In the genomic region with DNA sequence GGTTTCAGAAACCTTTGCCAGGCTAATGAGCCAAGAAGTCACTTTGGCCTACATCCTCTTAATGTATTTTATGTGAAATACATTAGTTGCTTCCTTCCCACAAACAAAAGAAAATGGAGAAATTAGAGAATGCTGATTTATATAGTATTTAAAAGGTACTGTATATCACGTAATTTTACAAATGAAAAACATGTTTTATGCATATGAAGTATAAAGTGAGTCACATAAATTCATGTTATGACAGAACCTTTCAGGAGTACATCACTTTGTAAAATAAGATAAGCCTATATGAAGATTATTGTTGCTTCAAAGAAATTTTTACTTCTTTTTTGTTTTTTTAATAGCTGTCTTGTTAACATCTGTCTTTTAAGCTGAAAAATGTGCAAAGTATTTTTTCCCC, we compare ENCODE assay signal across 9 cellular contexts. TPM values are rescaled to one million over a fixed set of nuclear protein-coding genes. Genes with fewer than 3 reads are reported as not detected.
DNase-seq lines count a peak whose midpoint lies in the region; ATAC-seq and TF ChIP-seq lines count a peak whose summit lies in the region.
"Had no signal": no experiment of that assay in that cellular context is flagged by ENCODE, and none has a peak within 500 bp of the region (broad histone marks: within the 10 kb centered on the region; RNA-seq: fewer than 3 reads in every experiment).

No MANE protein-coding gene starts in this region.

- peaks cover 21% of the 10 kb centered on the region for H3K36me3 Mint-ChIP-seq in activated T-cell treated with anti-CD3 and anti-CD28 coated beads, Interleukin-2, amount 50 U/mL, for 4 hours (ENCODE audit: insufficient read depth)

- peaks cover 53% of the 10 kb centered on the region for H4K20me1 ChIP-seq in SU-DHL-6 (ENCODE audit: low read depth, low read length)
- H4K20me1 ChIP-seq in fibroblast of lung (ENCODE audit: control insufficient read depth, extremely low read depth, insufficient read depth, low read length) = no peaks in the 10 kb centered on the region

- H3K4me3 ChIP-seq in SU-DHL-6 (ENCODE audit: insufficient read depth, low read length, poor library complexity, severe bottlenecking) = peak overlapping the region; percentile 89
- peak overlapping the region; percentile 17 to 98 (median 93) for H3K4me3 ChIP-seq in fibroblast of lung (replicated peaks in 1 of 4; ENCODE audit: control extremely low read depth in 1 of 4, insufficient read depth in 1 of 4, low read depth in 3 of 4, low read length in 4 of 4)
- no peak overlapping the region for H3K4me3 ChIP-seq in Peyer's patch

- H2AFZ ChIP-seq in SU-DHL-6 (ENCODE audit: low read depth, low read length, severe bottlenecking) (no peak overlapping the region), fibroblast of lung (ENCODE audit: low read length) (no peak overlapping the region)

- H3K9ac ChIP-seq in SU-DHL-6 (ENCODE audit: low read length) (0 out of 2 replicates have a peak overlapping the region, but pooled peaks have one; percentile 88), fibroblast of lung (ENCODE audit: insufficient read depth, low read length) (no peak overlapping the region)

- TF ChIP-seq POLR2A in Peyer's patch (IDR thresholded peaks at IDR 0.05) = no peak

- H3K4me1 Mint-ChIP-seq in activated T-cell treated with anti-CD3 and anti-CD28 coated beads, Interleukin-2, amount 50 U/mL, for 4 hours (ENCODE audit: low read depth) = peaks cover 47% of the 10 kb centered on the region
- peaks cover 42% of the 10 kb centered on the region for H3K4me1 Mint-ChIP-seq in stimulated activated naive CD8-positive, alpha-beta T cell treated with anti-CD3 and anti-CD28 coated beads, Interleukin-15, amount 100 ng/mL, for 72 hours

- H3K79me2 ChIP-seq in SU-DHL-6 (ENCODE audit: insufficient read depth, low read length) (peaks cover 99% of the 10 kb centered on the region), fibroblast of lung (ENCODE audit: control insufficient read depth, insufficient read depth, low read length) (peaks cover 89% of the 10 kb centered on the region)

- H3K4me2 ChIP-seq in SU-DHL-6 (ENCODE audit: low read depth, low read length, poor library complexity, severe bottlenecking) (peak overlapping the region; percentile 93), fibroblast of lung (ENCODE audit: extremely low read depth, insufficient read depth, low read length) (peak overlapping the region; percentile 94)

- H3K27ac Mint-ChIP-seq in stimulated activated naive CD8-positive, alpha-beta T cell treated with anti-CD3 and anti-CD28 coated beads, Interleukin-15, amount 100 ng/mL, for 72 hours = no peak overlapping the region

- H3K9me3 ChIP-seq in SU-DHL-6 (ENCODE audit: insufficient read depth, low read length) (no peaks in the 10 kb centered on the region), fibroblast of lung (ENCODE audit: control insufficient read depth, insufficient read depth, low read depth, low read length) (no peaks in the 10 kb centered on the region), Peyer's patch (no peaks in the 10 kb centered on the region)

- H3K27ac ChIP-seq in SU-DHL-6 (ENCODE audit: low read depth, low read length) = no peak overlapping the region
- H3K27ac ChIP-seq in fibroblast of lung (ENCODE audit: insufficient read depth, low read length) = no peak overlapping the region
- H3K27ac ChIP-seq in Peyer's patch = no peak overlapping the region

- TF ChIP-seq CTCF in SU-DHL-6 (IDR thresholded peaks at IDR 0.05; ENCODE audit: insufficient read depth, low read length, poor library complexity, severe bottlenecking) = no peak
- no peak for TF ChIP-seq CTCF in fibroblast of lung (conservative IDR thresholded peaks at IDR 0.05 in 1 of 2, IDR thresholded peaks at IDR 0.05 in 1 of 2; ENCODE audit: low read depth in 1 of 2, low read length in 2 of 2)
- no peak for TF ChIP-seq CTCF in Peyer's patch (IDR thresholded peaks at IDR 0.05)

- no peaks in the 10 kb centered on the region for H3K9me2 ChIP-seq in SU-DHL-6 (replicated peaks; ENCODE audit: insufficient read depth, low read length)

- H3K4me3 Mint-ChIP-seq in activated T-cell treated with anti-CD3 and anti-CD28 coated beads, Interleukin-2, amount 50 U/mL, for 4 hours = peak overlapping the region; percentile 69
- peak overlapping the region; percentile 42 to 80 for H3K4me3 Mint-ChIP-seq in stimulated activated naive CD8-positive, alpha-beta T cell treated with anti-CD3 and anti-CD28 coated beads, Interleukin-15, amount 100 ng/mL, for 72 hours

- no peak for DNase-seq in activated T-cell treated with anti-CD3 and anti-CD28 coated beads, Interleukin-2, amount 50 U/mL, for 4 hours
- DNase-seq in activated T-cell treated with anti-CD3 and anti-CD28 coated beads, Interleukin-2, amount 50 U/mL, for 48 hours = no peak
- DNase-seq in fibroblast of lung (ENCODE audit: low read depth in 2 of 2) (no peak), midbrain (lab: John Stamatoyannopoulos, UW) (no peak), activated gamma-delta T cell treated with Interleukin-2 at 50 U/mL for 16 hours (no peak), Peyer's patch (no peak)
- DNase-seq in stimulated activated naive CD8-positive, alpha-beta T cell treated with anti-CD3 and anti-CD28 coated beads, Interleukin-15, amount 100 ng/mL, for 72 hours = no peak
- DNase-seq: NCI-H345 had no signal

- no peaks in the 10 kb centered on the region for H3K27me3 ChIP-seq in SU-DHL-6 (ENCODE audit: low read length)
- no peaks in the 10 kb centered on the region for H3K27me3 ChIP-seq in fibroblast of lung (ENCODE audit: control insufficient read depth, insufficient read depth, low read length)
- no peaks in the 10 kb centered on the region for H3K27me3 ChIP-seq in Peyer's patch

- no peak for ATAC-seq in activated T-cell treated with anti-CD3 and anti-CD28 coated beads, Interleukin-2, amount 50 U/mL, for 4 hours
- no peak for ATAC-seq in stimulated activated naive CD8-positive, alpha-beta T cell treated with anti-CD3 and anti-CD28 coated beads, Interleukin-15, amount 100 ng/mL, for 72 hours

- peaks cover 12% of the 10 kb centered on the region for H3F3A ChIP-seq in SU-DHL-6 (ENCODE audit: insufficient read depth)

- H3K4me1 ChIP-seq in fibroblast of lung (ENCODE audit: control insufficient read depth, extremely low read depth, insufficient read depth, low read length) (peaks cover 5% of the 10 kb centered on the region), Peyer's patch (peaks cover 0 to 22% (median 9%) of the 10 kb centered on the region in 4 donors)

- no peaks in the 10 kb centered on the region for H3K9me3 Mint-ChIP-seq in activated T-cell treated with anti-CD3 and anti-CD28 coated beads, Interleukin-2, amount 50 U/mL, for 4 hours
- H3K9me3 Mint-ChIP-seq in stimulated activated naive CD8-positive, alpha-beta T cell treated with anti-CD3 and anti-CD28 coated beads, Interleukin-15, amount 100 ng/mL, for 72 hours = no peaks in the 10 kb centered on the region

- peaks cover 54% of the 10 kb centered on the region for H3K36me3 ChIP-seq in SU-DHL-6 (ENCODE audit: low read length)
- peaks cover 2% of the 10 kb centered on the region for H3K36me3 ChIP-seq in fibroblast of lung (ENCODE audit: control insufficient read depth, insufficient read depth, low read length)
- peaks cover 0 to 15% (median 0%) of the 10 kb centered on the region in 3 donors for H3K36me3 ChIP-seq in Peyer's patch

- H3K27me3 Mint-ChIP-seq in activated T-cell treated with anti-CD3 and anti-CD28 coated beads, Interleukin-2, amount 50 U/mL, for 4 hours (ENCODE audit: low read depth) = no peaks in the 10 kb centered on the region
- no peaks in the 10 kb centered on the region for H3K27me3 Mint-ChIP-seq in stimulated activated naive CD8-positive, alpha-beta T cell treated with anti-CD3 and anti-CD28 coated beads, Interleukin-15, amount 100 ng/mL, for 72 hours

RNA-seq across cellular contexts. Expression of gene DR1, which starts 4.6 kb away (rescaled TPM):
- total RNA-seq in activated T-cell treated with anti-CD3 and anti-CD28 coated beads, Interleukin-2, amount 50 U/mL, for 4 hours = 10 to 100 TPM; 91.9 to 99.5 (median 93.3) TPM
- total RNA-seq in fibroblast of lung (17.2 and 35.0 TPM in 2 replicates), Peyer's patch (10 to 100 TPM; 26.9 to 62.7 (median 30.9) TPM)
- polyA plus RNA-seq in fibroblast of lung = 40.4 and 41.2 TPM in 2 replicates
- polyA plus RNA-seq in fibroblast of lung (2012) = 38.6 and 42.7 TPM in 2 replicates
- polyA minus RNA-seq in fibroblast of lung (ENCODE audit: low replicate concordance) = 7.3 and 17.3 TPM in 2 replicates

Comparison
In these comparisons a context has a peak if more than half of its experiments do, and no peak if none do; other contexts are left out.
1. H3K4me3 ChIP-seq: peak in SU-DHL-6 (single experiment) and fibroblast of lung (4 of 4); none in Peyer's patch (0 of 4).